22 cellular contexts compared by ENCODE assay signal in genomic region chr20:23326774-23327173, GRCh38. TPM values are rescaled to one million over a fixed set of nuclear protein-coding genes. Genes with fewer than 3 reads are reported as not detected.
DNase-seq lines count a peak whose midpoint lies in the region; ATAC-seq lines count a peak whose summit lies in the region.
"Had no signal": no experiment of that assay in that cellular context is flagged by ENCODE, and none has a peak within 500 bp of the region (broad histone marks: within the 10 kb centered on the region; RNA-seq: fewer than 3 reads in every experiment).

No MANE protein-coding gene starts in this region.

- DNase-seq in NCI-H1417 (lab: John Stamatoyannopoulos, UW) (peak in 2 of 3 experiments; percentile 63 to 86), NCI-H1417 treated with DMSO at 0.1 percent for 48 hours (lab: John Stamatoyannopoulos, UW) (no peak), NCI-H345 (lab: John Stamatoyannopoulos, UW) (peak; percentile 64), NCI-H2171 (lab: John Stamatoyannopoulos, UW) (no peak), HAP-1 (ENCODE audit: low spot score in 2 of 2) (no peak)
- DNase-seq in natural killer cell treated with Interleukin-12 subunit alpha and Interleukin-12 subunit beta and Interleukin-15 and Interleukin-18, amount 100 ng/mL, for 72 hours (ENCODE audit: low spot score), result no peak
- DNase-seq: 8988T; ACHN; BE2C; CD4-positive, CD25-positive, alpha-beta regulatory T cell; Kasumi-1; MV-4-11; NCI-H187 treated with DMSO at 0.1 percent for 48 hours; NCI-H2227 treated with DMSO at 0.1 percent for 48 hours; NCI-H524 treated with DMSO at 0.1 percent for 48 hours; Peyer's patch; SHP77 treated with DMSO at 0.1 percent for 48 hours; SW 1271 had no signal

- H3K36me3 Mint-ChIP-seq in natural killer cell treated with Interleukin-12 subunit alpha and Interleukin-12 subunit beta and Interleukin-15 and Interleukin-18, amount 100 ng/mL, for 72 hours, result no peaks in the 10 kb centered on the region
- H3K36me3 Mint-ChIP-seq: CD4-positive, CD25-positive, alpha-beta regulatory T cell had no signal

- H3K27me3 ChIP-seq in BLaER1 treated with 17β-estradiol and CSF1 and Interleukin-3, amounts not matched to agents 10 nM and 100 nM, result no peaks in the 10 kb centered on the region
- H3K27me3 ChIP-seq in HAP-1 (ENCODE audit: low read depth), result no peaks in the 10 kb centered on the region
- H3K27me3 ChIP-seq: BE2C, Peyer's patch had no signal

- H3K4me1 ChIP-seq in BLaER1 treated with 17β-estradiol and CSF1 and Interleukin-3, amounts not matched to agents 10 nM and 100 nM, result peaks cover 18 to 31% (median 28%) of the 10 kb centered on the region in 10 experiments
- no peaks in the 10 kb centered on the region for H3K4me1 ChIP-seq in HAP-1
- H3K4me1 ChIP-seq: BE2C, Peyer's patch had no signal

- H3K9me3 Mint-ChIP-seq in natural killer cell treated with Interleukin-12 subunit alpha and Interleukin-12 subunit beta and Interleukin-15 and Interleukin-18, amount 100 ng/mL, for 72 hours, result no peaks in the 10 kb centered on the region
- H3K9me3 Mint-ChIP-seq: T-helper 1 cell treated with Interleukin-12 subunit alpha and Interleukin-12 subunit beta and Interleukin-4 antibody, amounts not matched to agents 30 μg/mL and 1 μg/mL, for 36 hours had no signal

- H3K4me2 ChIP-seq in BLaER1 treated with 17β-estradiol and CSF1 and Interleukin-3, amounts not matched to agents 10 nM and 100 nM, result peak overlapping the region in 9 of 11 experiments; percentile 27 to 70 (median 52); a peak in 17 of 22 replicates

- in situ Hi-C loops in HAP-1 (cut with MboI; ENCODE audit: low sequenced_read_pairs), result no loop called here

- H3K27ac ChIP-seq in BLaER1 treated with 17β-estradiol and CSF1 and Interleukin-3, amounts not matched to agents 10 nM and 100 nM, result 0 out of 22 replicates have a peak overlapping the region, but pooled peaks of 1 of the 11 experiments have one; percentile 2
- H3K27ac ChIP-seq: Peyer's patch had no signal

- no peak overlapping the region for H3K4me3 Mint-ChIP-seq in natural killer cell treated with Interleukin-12 subunit alpha and Interleukin-12 subunit beta and Interleukin-15 and Interleukin-18, amount 100 ng/mL, for 72 hours
- H3K4me3 Mint-ChIP-seq: CD4-positive, CD25-positive, alpha-beta regulatory T cell; T-helper 1 cell treated with Interleukin-12 subunit alpha and Interleukin-12 subunit beta and Interleukin-4 antibody, amounts not matched to agents 30 μg/mL and 1 μg/mL, for 36 hours had no signal

- no peaks in the 10 kb centered on the region for H3K4me1 Mint-ChIP-seq in natural killer cell treated with Interleukin-12 subunit alpha and Interleukin-12 subunit beta and Interleukin-15 and Interleukin-18, amount 100 ng/mL, for 72 hours (ENCODE audit: low read depth in 2 of 2)
- H3K4me1 Mint-ChIP-seq: CD4-positive, CD25-positive, alpha-beta regulatory T cell had no signal

- H3K4me3 ChIP-seq in BLaER1 treated with 17β-estradiol and CSF1 and Interleukin-3, amounts not matched to agents 10 nM and 100 nM, result no peak overlapping the region
- no peak overlapping the region for H3K4me3 ChIP-seq in HAP-1
- H3K4me3 ChIP-seq: K562, Peyer's patch had no signal

- H3K9me3 ChIP-seq in BLaER1 treated with 17β-estradiol and CSF1 and Interleukin-3, amounts not matched to agents 10 nM and 100 nM (replicated peaks in 1 of 11), result peaks cover 8 to 22% (median 12%) of the 10 kb centered on the region in 11 experiments; a peak in 20 of 22 replicates
- H3K9me3 ChIP-seq in HAP-1, result no peaks in the 10 kb centered on the region
- H3K9me3 ChIP-seq: BE2C, Peyer's patch had no signal

- H3K27me3 Mint-ChIP-seq in natural killer cell treated with Interleukin-12 subunit alpha and Interleukin-12 subunit beta and Interleukin-15 and Interleukin-18, amount 100 ng/mL, for 72 hours, result peaks cover 5 to 7% of the 10 kb centered on the region in 2 donors
- H3K27me3 Mint-ChIP-seq: CD4-positive, CD25-positive, alpha-beta regulatory T cell had no signal

- H3K27ac Mint-ChIP-seq in natural killer cell treated with Interleukin-12 subunit alpha and Interleukin-12 subunit beta and Interleukin-15 and Interleukin-18, amount 100 ng/mL, for 72 hours, result no peak overlapping the region
- H3K27ac Mint-ChIP-seq: CD4-positive, CD25-positive, alpha-beta regulatory T cell; T-helper 1 cell treated with Interleukin-12 subunit alpha and Interleukin-12 subunit beta and Interleukin-4 antibody, amounts not matched to agents 30 μg/mL and 1 μg/mL, for 36 hours had no signal

- no peaks in the 10 kb centered on the region for H3K36me3 ChIP-seq in BLaER1 treated with 17β-estradiol and CSF1 and Interleukin-3, amounts not matched to agents 10 nM and 100 nM
- no peaks in the 10 kb centered on the region for H3K36me3 ChIP-seq in HAP-1 (replicated peaks)
- H3K36me3 ChIP-seq: BE2C, Peyer's patch had no signal

- no peaks in the 10 kb centered on the region for H4K20me1 ChIP-seq in BLaER1 treated with 17β-estradiol and CSF1 and Interleukin-3, amounts not matched to agents 10 nM and 100 nM

- ATAC-seq in natural killer cell treated with Interleukin-12 subunit alpha and Interleukin-12 subunit beta and Interleukin-15 and Interleukin-18, amount 100 ng/mL, for 72 hours, result peak; percentile 29 to 43
- ATAC-seq in HG03045 (IDR thresholded peaks at IDR 0.05; ENCODE audit: unreplicated experiment), result no peak
- ATAC-seq: K562 had no signal

- H3K9ac ChIP-seq in BLaER1 treated with 17β-estradiol and CSF1 and Interleukin-3, amounts not matched to agents 10 nM and 100 nM, result no peak overlapping the region

RNA-seq across cellular contexts. Expression of gene NXT1, which starts 23.8 kb away (rescaled TPM):
- total RNA-seq in natural killer cell treated with Interleukin-12 subunit alpha and Interleukin-12 subunit beta and Interleukin-15 and Interleukin-18, amount 100 ng/mL, for 72 hours, result 10 to 100 TPM; 32.5 to 57.6 TPM

RNA-seq across cellular contexts. Expression of gene GZF1, which starts 35.2 kb away (rescaled TPM):
- total RNA-seq in natural killer cell treated with Interleukin-12 subunit alpha and Interleukin-12 subunit beta and Interleukin-15 and Interleukin-18, amount 100 ng/mL, for 72 hours, result 10 to 100 TPM; 17.9 to 20.9 TPM

Comparison
In these comparisons a context has a peak if more than half of its experiments do, and no peak if none do; other contexts are left out.
1. DNase-seq: peak in NCI-H1417 (2 of 3) and NCI-H345 (single experiment); none in NCI-H1417 treated with DMSO at 0.1 percent for 48 hours (single experiment), natural killer cell treated with Interleukin-12 subunit alpha and Interleukin-12 subunit beta and Interleukin-15 and Interleukin-18, amount 100 ng/mL, for 72 hours (single experiment), NCI-H2171 (single experiment) and HAP-1 (0 of 2).